ENCODE assay signal across 8 cellular contexts in genomic region chr20:36471885-36472642, GRCh38.
DNase-seq lines count a peak whose midpoint lies in the region; ATAC-seq and TF ChIP-seq lines count a peak whose summit lies in the region.

No MANE protein-coding gene starts in this region.

- no peak overlapping the region for H3K9ac ChIP-seq in rectal smooth muscle tissue (ENCODE audit: low read length)

- ATAC-seq in RWPE2 (ENCODE audit: low read depth): no peak

- H3F3A ChIP-seq in DOHH2 (ENCODE audit: control insufficient read depth, insufficient read depth): peaks cover 18% of the 10 kb centered on the region

- H4K20me1 ChIP-seq in DOHH2 (ENCODE audit: control insufficient read depth, insufficient read depth, low read depth, low read length): no peaks in the 10 kb centered on the region

- no peak for DNase-seq in RWPE2 (ENCODE audit: low spot score)
- no peak for DNase-seq in epithelial cell of prostate (ENCODE audit: low read depth, low spot score)
- no peak for DNase-seq in dermis blood vessel endothelial cell
- no peak for DNase-seq in cerebellar cortex (ENCODE audit: low spot score)
- no peak for DNase-seq in stimulated activated CD4-positive, alpha-beta T cell treated with anti-CD3 and anti-CD28 coated beads, Interleukin-2, amount 100 ng/mL, for 24 hours
- no peak for DNase-seq in MG63

- H3K27ac ChIP-seq in DOHH2 (ENCODE audit: low read depth, low read length): peak overlapping the region; percentile 80
- peak overlapping the region; percentile 33 for H3K27ac ChIP-seq in RWPE2 (ENCODE audit: poor library complexity, severe bottlenecking)
- H3K27ac ChIP-seq in epithelial cell of prostate: peak overlapping the region; percentile 65
- H3K27ac ChIP-seq in rectal smooth muscle tissue (ENCODE audit: low read depth, low read length): peak overlapping the region; percentile 86

- H3K36me3 ChIP-seq in DOHH2 (ENCODE audit: control insufficient read depth, low read length) (no peaks in the 10 kb centered on the region), RWPE2 (ENCODE audit: low read depth) (peaks cover 43% of the 10 kb centered on the region), rectal smooth muscle tissue (ENCODE audit: control insufficient read depth, insufficient read depth, low read length) (no peaks in the 10 kb centered on the region), MG63 (peaks cover 48% of the 10 kb centered on the region)

- H3K9me2 ChIP-seq in DOHH2 (replicated peaks; ENCODE audit: control insufficient read depth, low read length): no peaks in the 10 kb centered on the region

- H3K9me3 ChIP-seq in DOHH2 (ENCODE audit: control insufficient read depth, insufficient read depth, low read length) (no peaks in the 10 kb centered on the region), RWPE2 (ENCODE audit: severe bottlenecking) (no peaks in the 10 kb centered on the region), MG63 (no peaks in the 10 kb centered on the region)

- peaks cover 65% of the 10 kb centered on the region for H3K79me2 ChIP-seq in DOHH2 (ENCODE audit: control insufficient read depth, low read length)

- TF ChIP-seq CTCF in DOHH2 (IDR thresholded peaks at IDR 0.05; ENCODE audit: low read depth, low read length, poor library complexity, severe bottlenecking): no peak
- TF ChIP-seq CTCF in RWPE2 (IDR thresholded peaks at IDR 0.05; ENCODE audit: poor library complexity, severe bottlenecking): no peak

- H3K4me3 ChIP-seq in DOHH2 (ENCODE audit: low read length) (peak overlapping the region; percentile 62), RWPE2 (ENCODE audit: severe bottlenecking) (no peak overlapping the region), rectal smooth muscle tissue (ENCODE audit: low read length) (no peak overlapping the region), MG63 (no peak overlapping the region)

- H3K4me2 ChIP-seq in DOHH2 (ENCODE audit: low read length): peak overlapping the region; percentile 85

- H3K4me1 ChIP-seq in DOHH2 (ENCODE audit: control insufficient read depth, low read length): peaks cover 67% of the 10 kb centered on the region
- peaks cover 24% of the 10 kb centered on the region for H3K4me1 ChIP-seq in RWPE2 (ENCODE audit: insufficient read depth, poor library complexity, severe bottlenecking)
- peaks cover 52% of the 10 kb centered on the region for H3K4me1 ChIP-seq in rectal smooth muscle tissue (ENCODE audit: control insufficient read depth, insufficient read depth, low read length)

- H3K27me3 ChIP-seq in DOHH2 (ENCODE audit: control insufficient read depth, low read length) (no peaks in the 10 kb centered on the region), RWPE2 (ENCODE audit: insufficient read depth, poor library complexity, severe bottlenecking) (no peaks in the 10 kb centered on the region), rectal smooth muscle tissue (ENCODE audit: control insufficient read depth, insufficient read depth, low read length) (no peaks in the 10 kb centered on the region), MG63 (no peaks in the 10 kb centered on the region)

Comparison
In these comparisons a context has a peak if more than half of its experiments do, and no peak if none do; other contexts are left out.
1. H3K27ac ChIP-seq: peak in every context shown above with its lines; median percentile 86 in rectal smooth muscle tissue; 80 in DOHH2; 65 in epithelial cell of prostate; 33 in RWPE2.